In the genomic region with DNA sequence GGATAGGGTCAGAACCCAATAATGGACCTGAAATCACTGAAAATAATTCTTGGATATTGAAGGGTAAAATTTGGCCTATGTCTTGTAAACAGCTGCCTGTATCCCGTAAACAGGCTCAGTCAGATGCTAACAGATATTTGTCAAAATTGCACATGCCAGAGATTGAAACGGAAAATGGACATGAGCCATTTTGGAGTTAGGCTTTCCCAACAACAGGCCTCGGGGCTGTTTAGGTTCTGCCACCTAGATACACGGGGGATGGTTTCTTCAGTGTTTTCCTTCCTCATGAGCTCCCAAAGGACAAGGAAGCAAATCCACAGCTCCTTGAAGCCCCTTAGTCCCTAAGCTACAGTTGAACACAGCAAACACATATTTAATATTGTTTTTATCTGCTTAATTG, we compare ENCODE assay signal across 27 cellular contexts.
"Had no signal": no experiment of that assay in that cellular context is flagged by ENCODE, and none has a peak within 500 bp of the region (broad histone marks: within the 10 kb centered on the region; RNA-seq: fewer than 3 reads in every experiment).

No MANE protein-coding gene starts in this region.

- H3K9me3 Mint-ChIP-seq: stimulated activated effector memory CD8-positive, alpha-beta T cell treated with anti-CD3 and anti-CD28 coated beads, Interleukin-12 subunit alpha, Interleukin-12 subunit beta, amount 100 ng/mL, for 72 hours; stimulated activated naive B cell treated with anti-CD40 and anti-IgM and Interleukin-4, amounts not matched to agents 10 μg/mL and 1 μg/mL and 100 μg/mL, for 72 hours; stimulated activated naive CD8-positive, alpha-beta T cell treated with anti-CD3 and anti-CD28 coated beads, Interleukin-15, amount 100 ng/mL, for 72 hours; stimulated activated naive CD8-positive, alpha-beta T cell treated with anti-CD3 and anti-CD28 coated beads, Interleukin-15, Interleukin-2, amounts not matched to agents 100 ng/mL and 50 ng/mL, for 24 hours; type B pancreatic cell had no signal

- H3K4me3 Mint-ChIP-seq: stimulated activated effector memory CD8-positive, alpha-beta T cell treated with anti-CD3 and anti-CD28 coated beads, Interleukin-12 subunit alpha, Interleukin-12 subunit beta, amount 100 ng/mL, for 72 hours; stimulated activated memory B cell treated with anti-CD40 and anti-IgM and Interleukin-4, amounts not matched to agents 10 μg/mL and 1 μg/mL and 100 μg/mL, for 72 hours; stimulated activated naive B cell treated with anti-CD40 and anti-IgM and Interleukin-4, amounts not matched to agents 10 μg/mL and 1 μg/mL and 100 μg/mL, for 72 hours; stimulated activated naive CD8-positive, alpha-beta T cell treated with anti-CD3 and anti-CD28 coated beads, Interleukin-15, amount 100 ng/mL, for 72 hours; stimulated activated naive CD8-positive, alpha-beta T cell treated with anti-CD3 and anti-CD28 coated beads, Interleukin-15, Interleukin-2, amounts not matched to agents 100 ng/mL and 50 ng/mL, for 24 hours; type B pancreatic cell had no signal

- H3K36me3 Mint-ChIP-seq: type B pancreatic cell had no signal

- H3K27me3 ChIP-seq: stomach, suprapubic skin, testis, thyroid gland, tibial artery, tibial nerve, transverse colon, upper lobe of left lung, upper lobe of right lung, uterus, vagina had no signal

- H3K9me3 ChIP-seq: stomach, suprapubic skin, testis, thoracic aorta, thyroid gland, tibial artery, tibial nerve, transverse colon, upper lobe of left lung, upper lobe of right lung, uterus, vagina had no signal

- H3K27me3 Mint-ChIP-seq: stimulated activated memory B cell treated with anti-CD40 and anti-IgM and Interleukin-4, amounts not matched to agents 10 μg/mL and 1 μg/mL and 100 μg/mL, for 72 hours; stimulated activated naive B cell treated with anti-CD40 and anti-IgM and Interleukin-4, amounts not matched to agents 10 μg/mL and 1 μg/mL and 100 μg/mL, for 72 hours; stimulated activated naive CD8-positive, alpha-beta T cell treated with anti-CD3 and anti-CD28 coated beads, Interleukin-15, amount 100 ng/mL, for 72 hours; stimulated activated naive CD8-positive, alpha-beta T cell treated with anti-CD3 and anti-CD28 coated beads, Interleukin-15, Interleukin-2, amounts not matched to agents 100 ng/mL and 50 ng/mL, for 24 hours; type B pancreatic cell had no signal

- H3K27ac Mint-ChIP-seq: stimulated activated effector memory CD8-positive, alpha-beta T cell treated with anti-CD3 and anti-CD28 coated beads, Interleukin-12 subunit alpha, Interleukin-12 subunit beta, amount 100 ng/mL, for 72 hours; stimulated activated memory B cell treated with anti-CD40 and anti-IgM and Interleukin-4, amounts not matched to agents 10 μg/mL and 1 μg/mL and 100 μg/mL, for 72 hours; stimulated activated naive B cell treated with anti-CD40 and anti-IgM and Interleukin-4, amounts not matched to agents 10 μg/mL and 1 μg/mL and 100 μg/mL, for 72 hours; stimulated activated naive CD8-positive, alpha-beta T cell treated with anti-CD3 and anti-CD28 coated beads, Interleukin-15, amount 100 ng/mL, for 72 hours; stimulated activated naive CD8-positive, alpha-beta T cell treated with anti-CD3 and anti-CD28 coated beads, Interleukin-15, Interleukin-2, amounts not matched to agents 100 ng/mL and 50 ng/mL, for 24 hours; type B pancreatic cell had no signal

- H3K36me3 ChIP-seq: stomach, suprapubic skin, thoracic aorta, thyroid gland, tibial artery, tibial nerve, transverse colon, upper lobe of left lung, upper lobe of right lung, uterus, vagina had no signal

- DNase-seq: stimulated activated CD4-positive, alpha-beta T cell treated with anti-CD3 and anti-CD28 coated beads, Interleukin-2, amount 100 ng/mL, for 48 hours; stimulated activated CD4-positive, alpha-beta T cell treated with anti-CD3 and anti-CD28 coated beads, Interleukin-4, amount 100 ng/mL, for 1 hour; stimulated activated CD4-positive, alpha-beta T cell treated with anti-CD3 and anti-CD28 coated beads, Interleukin-4, amount 100 ng/mL, for 24 hours; stimulated activated CD4-positive, alpha-beta T cell treated with anti-CD3 and anti-CD28 coated beads, Interleukin-4, amount 100 ng/mL, for 4 hours; stimulated activated CD8-positive, alpha-beta memory T cell treated with anti-CD3 and anti-CD28 coated beads, Interleukin-4, amount 100 ng/mL, for 48 hours; stimulated activated naive B cell treated with anti-CD40 and anti-IgM and Interleukin-4, amounts not matched to agents 10 μg/mL and 1 μg/mL and 100 μg/mL, for 72 hours; stimulated activated naive CD4-positive, alpha-beta T cell; stimulated activated naive CD4-positive, alpha-beta T cell treated with Interleukin-2 at 50 U/mL for 16 hours; stimulated activated naive CD8-positive, alpha-beta T cell treated with anti-CD3 and anti-CD28 coated beads, Interleukin-15, amount 100 ng/mL, for 72 hours; stimulated activated naive CD8-positive, alpha-beta T cell treated with anti-CD3 and anti-CD28 coated beads, Interleukin-15, Interleukin-2, amounts not matched to agents 100 U/mL and 50 U/mL, for 24 hours; stomach; substantia nigra; testis; thyroid gland; tibial artery; transverse colon; upper lobe of left lung; upper lobe of right lung; uterus had no signal

- H3K4me1 Mint-ChIP-seq: stimulated activated memory B cell treated with anti-CD40 and anti-IgM and Interleukin-4, amounts not matched to agents 10 μg/mL and 1 μg/mL and 100 μg/mL, for 72 hours; stimulated activated naive B cell treated with anti-CD40 and anti-IgM and Interleukin-4, amounts not matched to agents 10 μg/mL and 1 μg/mL and 100 μg/mL, for 72 hours had no signal

- H3K27ac ChIP-seq: suprapubic skin, testis, thoracic aorta, thyroid gland, tibial artery, tibial nerve, transverse colon, upper lobe of left lung, upper lobe of right lung, uterus, vagina had no signal

- ATAC-seq: stimulated activated effector memory CD8-positive, alpha-beta T cell treated with anti-CD3 and anti-CD28 coated beads, Interleukin-12 subunit alpha, Interleukin-12 subunit beta, amount 100 ng/mL, for 72 hours; stimulated activated memory B cell treated with anti-CD40 and anti-IgM and Interleukin-4, amounts not matched to agents 10 μg/mL and 1 μg/mL and 100 μg/mL, for 72 hours; stimulated activated naive B cell treated with anti-CD40 and anti-IgM and Interleukin-4, amounts not matched to agents 10 μg/mL and 1 μg/mL and 100 μg/mL, for 72 hours; stimulated activated naive CD8-positive, alpha-beta T cell treated with anti-CD3 and anti-CD28 coated beads, Interleukin-15, amount 100 ng/mL, for 72 hours; stimulated activated naive CD8-positive, alpha-beta T cell treated with anti-CD3 and anti-CD28 coated beads, Interleukin-15, Interleukin-2, amounts not matched to agents 100 U/mL and 50 U/mL, for 24 hours; upper lobe of right lung had no signal

- H3K4me3 ChIP-seq: stomach, suprapubic skin, testis, thoracic aorta, thyroid gland, tibial artery, tibial nerve, transverse colon, upper lobe of left lung, upper lobe of right lung, uterus, vagina had no signal

- H3K4me1 ChIP-seq: stomach, testis, thyroid gland, tibial artery, tibial nerve, transverse colon, upper lobe of left lung, upper lobe of right lung, uterus had no signal
